9 cellular contexts compared by ENCODE assay signal in the genomic region with DNA sequence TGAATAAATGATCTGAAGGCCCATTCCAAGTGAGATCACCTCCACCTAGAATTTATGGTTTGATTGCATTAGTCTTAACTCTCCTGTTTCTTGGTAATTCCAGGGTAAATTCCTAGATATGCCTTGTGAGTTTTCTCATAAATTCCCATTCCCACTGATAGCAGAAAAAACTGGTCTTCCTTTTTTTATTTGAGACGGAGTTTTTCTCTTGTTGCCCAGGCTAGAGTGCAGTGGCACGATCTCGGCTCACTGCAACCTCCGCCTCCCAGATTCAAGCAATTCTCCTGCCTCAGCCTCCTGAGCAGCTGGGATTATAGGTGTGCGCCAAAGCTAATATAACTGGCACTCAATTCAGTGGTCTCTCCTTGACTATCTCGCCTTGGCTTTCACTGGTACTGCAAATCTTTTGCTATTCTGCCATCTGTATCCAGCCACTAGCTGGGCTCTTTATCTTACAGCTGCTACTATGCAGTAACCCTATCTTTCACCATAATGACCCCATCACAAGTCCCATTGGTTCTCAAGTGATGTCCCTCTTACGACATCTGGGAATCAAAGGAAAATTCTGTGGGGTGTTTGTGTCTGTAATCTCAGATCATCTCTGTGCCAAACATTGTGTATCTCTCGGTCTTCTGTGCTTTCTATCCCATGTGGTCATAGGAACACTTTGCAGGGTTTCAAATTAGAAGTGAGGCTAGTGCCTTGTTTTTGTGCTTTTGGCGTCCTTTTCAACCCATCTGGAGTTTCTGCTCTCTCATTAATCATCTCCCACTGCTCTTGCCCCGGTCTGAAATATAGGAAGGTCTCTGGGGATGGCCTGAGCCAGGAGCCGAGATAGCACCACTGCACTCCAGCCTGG. TPM values are rescaled to one million over a fixed set of nuclear protein-coding genes. Genes with fewer than 3 reads are reported as not detected.
DNase-seq lines count a peak whose midpoint lies in the region; ATAC-seq and TF ChIP-seq lines count a peak whose summit lies in the region.
"Had no signal": no experiment of that assay in that cellular context is flagged by ENCODE, and none has a peak within 500 bp of the region (broad histone marks: within the 10 kb centered on the region; RNA-seq: fewer than 3 reads in every experiment).

No MANE protein-coding gene starts in this region.

- H3K36me3 Mint-ChIP-seq in activated CD8-positive, alpha-beta memory T cell treated with anti-CD3 and anti-CD28 coated beads, Interleukin-2, amount 10 ng/mL, durations not matched to agents 7 days and 5 days: peaks cover 39% of the 10 kb centered on the region

- no peak overlapping the region for H2AFZ ChIP-seq in OCI-LY7 (ENCODE audit: low read length)

- H3K27ac ChIP-seq in OCI-LY7 (ENCODE audit: low read depth, low read length, poor library complexity, severe bottlenecking): peak overlapping the region; percentile 23

- no peaks in the 10 kb centered on the region for H3K9me3 ChIP-seq in OCI-LY7 (ENCODE audit: low read length)

- peak; percentile 21 for ATAC-seq in activated CD8-positive, alpha-beta memory T cell treated with anti-CD3 and anti-CD28 coated beads, Interleukin-2, amount 10 ng/mL, durations not matched to agents 7 days and 5 days
- peak; percentile 13 for ATAC-seq in esophagus mucosa
- ATAC-seq in stimulated activated naive CD8-positive, alpha-beta T cell treated with anti-CD3 and anti-CD28 coated beads, Interleukin-15, Interleukin-2, amounts not matched to agents 100 U/mL and 50 U/mL, for 24 hours: peak; percentile 12

- DNase-seq in activated CD8-positive, alpha-beta memory T cell treated with anti-CD3 and anti-CD28 coated beads, Interleukin-2, amount 10 ng/mL, durations not matched to agents 7 days and 5 days: no peak
- no peak for DNase-seq in activated CD8-positive, alpha-beta memory T cell treated with anti-CD3 and anti-CD28 coated beads, Interleukin-2, amount 50 U/mL, for 48 hours
- no peak for DNase-seq in OCI-LY7 (ENCODE audit: low spot score)
- no peak for DNase-seq in stimulated activated naive CD8-positive, alpha-beta T cell treated with anti-CD3 and anti-CD28 coated beads, Interleukin-15, Interleukin-2, amounts not matched to agents 100 U/mL and 50 U/mL, for 24 hours
- DNase-seq in DMS79 treated with DMSO at 0.1 percent for 48 hours (lab: John Stamatoyannopoulos, UW): no peak
- DNase-seq in GM03348 (ENCODE audit: low spot score): no peak
- no peak for DNase-seq in NOMO-1 (lab: John Stamatoyannopoulos, UW; ENCODE audit: unreplicated experiment in 2 of 2)
- DNase-seq: activated effector memory CD4-positive, alpha-beta T cell treated with Interleukin-2 at 50 U/mL for 16 hours had no signal

- no peaks in the 10 kb centered on the region for H3K9me3 Mint-ChIP-seq in activated CD8-positive, alpha-beta memory T cell treated with anti-CD3 and anti-CD28 coated beads, Interleukin-2, amount 10 ng/mL, durations not matched to agents 7 days and 5 days (ENCODE audit: low read depth)

- H3K4me2 ChIP-seq in OCI-LY7 (ENCODE audit: low read length): no peak overlapping the region

- no peaks in the 10 kb centered on the region for H3K9me2 ChIP-seq in OCI-LY7 (ENCODE audit: insufficient read depth, low read length)

- H4K20me1 ChIP-seq in OCI-LY7 (ENCODE audit: insufficient read depth, low read length): peaks cover 20% of the 10 kb centered on the region; the same call in 1 of the 2 replicates

- H3K79me2 ChIP-seq in OCI-LY7 (ENCODE audit: insufficient read depth, low read depth, low read length): peaks cover 18% of the 10 kb centered on the region; the same call in 1 of the 2 replicates

- no peak for TF ChIP-seq CTCF in OCI-LY7 (conservative IDR thresholded peaks at IDR 0.05; ENCODE audit: low read length)

- peaks cover 8% of the 10 kb centered on the region for H3K4me1 Mint-ChIP-seq in activated CD8-positive, alpha-beta memory T cell treated with anti-CD3 and anti-CD28 coated beads, Interleukin-2, amount 10 ng/mL, durations not matched to agents 7 days and 5 days

- H3K27ac Mint-ChIP-seq in activated CD8-positive, alpha-beta memory T cell treated with anti-CD3 and anti-CD28 coated beads, Interleukin-2, amount 10 ng/mL, durations not matched to agents 7 days and 5 days: peak overlapping the region; percentile 30

- no peak overlapping the region for H3K4me3 Mint-ChIP-seq in activated CD8-positive, alpha-beta memory T cell treated with anti-CD3 and anti-CD28 coated beads, Interleukin-2, amount 10 ng/mL, durations not matched to agents 7 days and 5 days

- peaks cover 50% of the 10 kb centered on the region for H3K36me3 ChIP-seq in OCI-LY7 (ENCODE audit: insufficient read depth, low read length)

- intact Hi-C loops in OCI-LY7 (cut with micrococcal nuclease; ENCODE audit: unreplicated experiment): no loop called here

- H3K27me3 Mint-ChIP-seq in activated CD8-positive, alpha-beta memory T cell treated with anti-CD3 and anti-CD28 coated beads, Interleukin-2, amount 10 ng/mL, durations not matched to agents 7 days and 5 days: peaks cover 2% of the 10 kb centered on the region

- POLR2A ChIA-PET in OCI-LY7 (lab: Charles Lee): no interaction called here

- H3K4me3 ChIP-seq in OCI-LY7 (ENCODE audit: low read depth, low read length, poor library complexity, severe bottlenecking): no peak overlapping the region

- no TSS peak for BruUV-seq in OCI-LY7 (replicated peaks; lab: Mats Ljungman, UMichigan)

- CTCF ChIA-PET in activated CD8-positive, alpha-beta memory T cell treated with anti-CD3 and anti-CD28 coated beads, Interleukin-2, amount 10 ng/mL, durations not matched to agents 7 days and 5 days (lab: Charles Lee): interaction anchor here (1.2 to 1.3 kb wide), 2 partner anchors 7 to 207 kb away, joined by 3 read pairs; no protein-coding TSS in a partner anchor
- CTCF ChIA-PET in OCI-LY7 (lab: Charles Lee; ENCODE audit: unreplicated experiment): no interaction called here

- no peaks in the 10 kb centered on the region for H3K4me1 ChIP-seq in OCI-LY7 (ENCODE audit: insufficient read depth, low read length, poor library complexity, severe bottlenecking)

RNA-seq across cellular contexts. Expression of gene HNRNPK, which starts 14.4 kb away (rescaled TPM):
- 100 to 1,000 TPM; 550 to 781 TPM for total RNA-seq in activated CD8-positive, alpha-beta memory T cell treated with anti-CD3 and anti-CD28 coated beads, Interleukin-2, amount 10 ng/mL, durations not matched to agents 7 days and 5 days
- total RNA-seq in OCI-LY7 (2014; rRNA removed; shearing (Covaris generic)): 592 and 700 TPM in 2 replicates
- total RNA-seq in OCI-LY7 (2022): 768 and 787 TPM in 2 replicates
- total RNA-seq in esophagus mucosa: 349 TPM

RNA-seq across cellular contexts. Expression of gene RMI1, which starts 15.0 kb away (rescaled TPM):
- total RNA-seq in activated CD8-positive, alpha-beta memory T cell treated with anti-CD3 and anti-CD28 coated beads, Interleukin-2, amount 10 ng/mL, durations not matched to agents 7 days and 5 days: 10 to 100 TPM; 24.9 to 25.5 TPM
- 10.0 and 16.7 TPM in 2 replicates for total RNA-seq in OCI-LY7 (2014; rRNA removed; shearing (Covaris generic))
- total RNA-seq in OCI-LY7 (2022) (44.3 and 46.2 TPM in 2 replicates), esophagus mucosa (6.7 TPM)

RNA-seq across cellular contexts. Expression of gene KIF27, which starts 44.3 kb away (rescaled TPM):
- 1 to 10 TPM; 2.0 to 2.2 TPM for total RNA-seq in activated CD8-positive, alpha-beta memory T cell treated with anti-CD3 and anti-CD28 coated beads, Interleukin-2, amount 10 ng/mL, durations not matched to agents 7 days and 5 days
- 5.6 and 6.0 TPM in 2 replicates for total RNA-seq in OCI-LY7 (2014; rRNA removed; shearing (Covaris generic))
- total RNA-seq in OCI-LY7 (2022) (7.3 and 9.1 TPM in 2 replicates), esophagus mucosa (2.5 TPM)
